ENCODE assay signal across 18 cellular contexts in the genomic region with DNA sequence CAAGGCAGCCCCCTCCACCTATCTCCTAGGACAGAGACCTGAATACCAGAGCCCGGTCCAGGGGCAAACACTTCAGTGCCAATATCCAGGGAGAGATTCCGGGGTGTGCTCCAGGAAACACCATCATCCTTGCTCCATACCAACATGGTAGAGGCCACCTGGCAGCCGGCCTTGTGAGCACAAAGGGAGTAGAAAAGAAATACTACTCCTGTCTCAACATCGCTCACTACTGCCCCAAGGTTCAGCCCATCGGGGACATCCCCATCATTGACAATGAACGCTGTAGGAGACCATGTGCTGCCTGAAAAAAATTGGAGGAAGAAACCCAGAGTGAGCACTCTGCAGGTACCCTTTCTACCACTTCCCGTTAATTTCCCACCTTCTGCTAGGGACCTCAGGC. TPM values are rescaled to one million over a fixed set of nuclear protein-coding genes. Genes with fewer than 3 reads are reported as not detected.
DNase-seq lines count a peak whose midpoint lies in the region; ATAC-seq, FAIRE-seq and TF ChIP-seq lines count a peak whose summit lies in the region.
"Had no signal": no experiment of that assay in that cellular context is flagged by ENCODE, and none has a peak within 500 bp of the region (broad histone marks: within the 10 kb centered on the region; RNA-seq: fewer than 3 reads in every experiment).

No MANE protein-coding gene starts in this region.

- no peak for DNase-seq in activated naive CD4-positive, alpha-beta T cell (lab: John Stamatoyannopoulos, UW)
- DNase-seq in activated CD8-positive, alpha-beta T cell treated with anti-CD3 and anti-CD28 coated beads, Interleukin-2, amount 10 ng/mL, durations not matched to agents 7 days and 5 days, result no peak
- DNase-seq in mesothelial cell of epicardium (ENCODE audit: low spot score in 2 of 2, unreplicated experiment in 2 of 2), result no peak
- DNase-seq in stimulated activated naive B cell treated with anti-CD40 and anti-IgM and Interleukin-4, amounts not matched to agents 10 μg/mL and 1 μg/mL and 100 μg/mL, for 72 hours, result no peak
- no peak for DNase-seq in activated gamma-delta T cell (lab: John Stamatoyannopoulos, UW)
- DNase-seq in RCC 7860 (ENCODE audit: low spot score), result no peak
- DNase-seq: DMS 273 treated with DMSO at 0.1 percent for 48 hours; erythroblast; mesendoderm; NCI-H748 treated with DMSO at 0.1 percent for 48 hours; stimulated activated naive CD8-positive, alpha-beta T cell treated with anti-CD3 and anti-CD28 coated beads, Interleukin-15, amount 100 ng/mL, for 72 hours had no signal

- CTCF ChIA-PET in activated CD8-positive, alpha-beta T cell treated with anti-CD3 and anti-CD28 coated beads, Interleukin-2, amount 10 ng/mL, durations not matched to agents 7 days and 5 days (lab: Charles Lee), result no interaction called here

- POLR2A ChIA-PET in activated CD8-positive, alpha-beta T cell treated with anti-CD3 and anti-CD28 coated beads, Interleukin-2, amount 10 ng/mL, durations not matched to agents 7 days and 5 days (lab: Charles Lee), result no interaction called here

- H3K4me3 Mint-ChIP-seq in activated naive CD4-positive, alpha-beta T cell treated with anti-CD3 and anti-CD28 coated beads, Interleukin-2, amount 50 U/mL, for 24 hours, result peak overlapping the region; percentile 97
- peak overlapping the region; percentile 89 for H3K4me3 Mint-ChIP-seq in activated CD8-positive, alpha-beta T cell treated with anti-CD3 and anti-CD28 coated beads, Interleukin-2, amount 10 ng/mL, durations not matched to agents 7 days and 5 days
- H3K4me3 Mint-ChIP-seq in mesothelial cell of epicardium, result peak overlapping the region; percentile 97
- peak overlapping the region; percentile 94 to 96 for H3K4me3 Mint-ChIP-seq in stimulated activated naive B cell treated with anti-CD40 and anti-IgM and Interleukin-4, amounts not matched to agents 10 μg/mL and 1 μg/mL and 100 μg/mL, for 72 hours

- H3K27me3 Mint-ChIP-seq in activated naive CD4-positive, alpha-beta T cell treated with anti-CD3 and anti-CD28 coated beads, Interleukin-2, amount 50 U/mL, for 24 hours, result no peaks in the 10 kb centered on the region
- no peaks in the 10 kb centered on the region for H3K27me3 Mint-ChIP-seq in activated CD8-positive, alpha-beta T cell treated with anti-CD3 and anti-CD28 coated beads, Interleukin-2, amount 10 ng/mL, durations not matched to agents 7 days and 5 days (ENCODE audit: low read depth)
- no peaks in the 10 kb centered on the region for H3K27me3 Mint-ChIP-seq in mesothelial cell of epicardium (ENCODE audit: low read depth)
- H3K27me3 Mint-ChIP-seq in stimulated activated naive B cell treated with anti-CD40 and anti-IgM and Interleukin-4, amounts not matched to agents 10 μg/mL and 1 μg/mL and 100 μg/mL, for 72 hours, result no peaks in the 10 kb centered on the region
- H3K27me3 Mint-ChIP-seq: stimulated activated naive CD8-positive, alpha-beta T cell treated with anti-CD3 and anti-CD28 coated beads, Interleukin-15, amount 100 ng/mL, for 72 hours had no signal

- peaks cover 2% of the 10 kb centered on the region for H3K36me3 Mint-ChIP-seq in activated naive CD4-positive, alpha-beta T cell treated with anti-CD3 and anti-CD28 coated beads, Interleukin-2, amount 50 U/mL, for 24 hours
- H3K36me3 Mint-ChIP-seq in activated CD8-positive, alpha-beta T cell treated with anti-CD3 and anti-CD28 coated beads, Interleukin-2, amount 10 ng/mL, durations not matched to agents 7 days and 5 days (ENCODE audit: low read depth), result peaks cover 11% of the 10 kb centered on the region
- H3K36me3 Mint-ChIP-seq in mesothelial cell of epicardium, result peaks cover 8% of the 10 kb centered on the region
- H3K36me3 Mint-ChIP-seq in stimulated activated naive B cell treated with anti-CD40 and anti-IgM and Interleukin-4, amounts not matched to agents 10 μg/mL and 1 μg/mL and 100 μg/mL, for 72 hours, result peaks cover 25 to 39% of the 10 kb centered on the region in 2 donors

- no peaks in the 10 kb centered on the region for H3K9me3 Mint-ChIP-seq in activated naive CD4-positive, alpha-beta T cell treated with anti-CD3 and anti-CD28 coated beads, Interleukin-2, amount 50 U/mL, for 24 hours
- no peaks in the 10 kb centered on the region for H3K9me3 Mint-ChIP-seq in activated CD8-positive, alpha-beta T cell treated with anti-CD3 and anti-CD28 coated beads, Interleukin-2, amount 10 ng/mL, durations not matched to agents 7 days and 5 days (ENCODE audit: insufficient read depth)
- no peaks in the 10 kb centered on the region for H3K9me3 Mint-ChIP-seq in mesothelial cell of epicardium
- no peaks in the 10 kb centered on the region for H3K9me3 Mint-ChIP-seq in stimulated activated naive B cell treated with anti-CD40 and anti-IgM and Interleukin-4, amounts not matched to agents 10 μg/mL and 1 μg/mL and 100 μg/mL, for 72 hours
- H3K9me3 Mint-ChIP-seq: stimulated activated naive CD8-positive, alpha-beta T cell treated with anti-CD3 and anti-CD28 coated beads, Interleukin-15, amount 100 ng/mL, for 72 hours had no signal

- TF ChIP-seq CTCF in mesothelial cell of epicardium (IDR thresholded peaks at IDR 0.05; ENCODE audit: unreplicated experiment), result no peak

- peaks cover 21% of the 10 kb centered on the region for H3K4me1 Mint-ChIP-seq in activated naive CD4-positive, alpha-beta T cell treated with anti-CD3 and anti-CD28 coated beads, Interleukin-2, amount 50 U/mL, for 24 hours
- H3K4me1 Mint-ChIP-seq in activated CD8-positive, alpha-beta T cell treated with anti-CD3 and anti-CD28 coated beads, Interleukin-2, amount 10 ng/mL, durations not matched to agents 7 days and 5 days (ENCODE audit: low read depth), result peaks cover 26% of the 10 kb centered on the region
- H3K4me1 Mint-ChIP-seq in mesothelial cell of epicardium, result peaks cover 20% of the 10 kb centered on the region
- H3K4me1 Mint-ChIP-seq in stimulated activated naive B cell treated with anti-CD40 and anti-IgM and Interleukin-4, amounts not matched to agents 10 μg/mL and 1 μg/mL and 100 μg/mL, for 72 hours, result peaks cover 20 to 42% of the 10 kb centered on the region in 2 donors

- peak overlapping the region; percentile 6 for H3K27ac Mint-ChIP-seq in activated naive CD4-positive, alpha-beta T cell treated with anti-CD3 and anti-CD28 coated beads, Interleukin-2, amount 50 U/mL, for 24 hours
- H3K27ac Mint-ChIP-seq in activated CD8-positive, alpha-beta T cell treated with anti-CD3 and anti-CD28 coated beads, Interleukin-2, amount 10 ng/mL, durations not matched to agents 7 days and 5 days, result no peak overlapping the region
- H3K27ac Mint-ChIP-seq in mesothelial cell of epicardium, result no peak overlapping the region
- H3K27ac Mint-ChIP-seq in stimulated activated naive B cell treated with anti-CD40 and anti-IgM and Interleukin-4, amounts not matched to agents 10 μg/mL and 1 μg/mL and 100 μg/mL, for 72 hours, result no peak overlapping the region

- ATAC-seq in activated CD8-positive, alpha-beta T cell treated with anti-CD3 and anti-CD28 coated beads, Interleukin-2, amount 10 ng/mL, durations not matched to agents 7 days and 5 days, result no peak
- ATAC-seq in stimulated activated naive B cell treated with anti-CD40 and anti-IgM and Interleukin-4, amounts not matched to agents 10 μg/mL and 1 μg/mL and 100 μg/mL, for 72 hours (replicated peaks), result no peak
- ATAC-seq in GM21367 (IDR thresholded peaks at IDR 0.05; ENCODE audit: unreplicated experiment), result no peak
- ATAC-seq: activated CD4-positive, CD25-positive, alpha-beta regulatory T cell treated with anti-CD3 and anti-CD28 coated beads, Interleukin-2, amount 50 U/mL, for 24 hours; pancreas; stimulated activated naive CD8-positive, alpha-beta T cell treated with anti-CD3 and anti-CD28 coated beads, Interleukin-15, amount 100 ng/mL, for 72 hours had no signal

- FAIRE-seq in RCC 7860 (lab: Jason Lieb, UNC), result no peak
- FAIRE-seq: colon, keratinocyte, pancreas had no signal

RNA-seq across cellular contexts. Expression of gene NEU1, which starts 1.5 kb away (rescaled TPM):
- 10 to 100 TPM; 16.5 to 17.8 TPM for total RNA-seq in activated CD8-positive, alpha-beta T cell treated with anti-CD3 and anti-CD28 coated beads, Interleukin-2, amount 10 ng/mL, durations not matched to agents 7 days and 5 days
- 23.2 to 24.7 TPM (median 24.4 TPM) in 3 replicates for total RNA-seq in mesothelial cell of epicardium

RNA-seq across cellular contexts. Expression of gene SLC44A4, which starts 17.6 kb away (rescaled TPM):
- under 1 TPM in 1 of 2 experiments, not detected in 1; 0.39 TPM for total RNA-seq in activated CD8-positive, alpha-beta T cell treated with anti-CD3 and anti-CD28 coated beads, Interleukin-2, amount 10 ng/mL, durations not matched to agents 7 days and 5 days
- 0.40 to 0.94 TPM (median 0.66 TPM) in 3 replicates for total RNA-seq in mesothelial cell of epicardium
- total RNA-seq: ascending aorta had no signal

RNA-seq across cellular contexts. Expression of gene HSPA1B, which starts 33.6 kb away (rescaled TPM):
- total RNA-seq in activated CD8-positive, alpha-beta T cell treated with anti-CD3 and anti-CD28 coated beads, Interleukin-2, amount 10 ng/mL, durations not matched to agents 7 days and 5 days, result 10 to 100 TPM; 84.6 to 87.1 TPM
- total RNA-seq in mesothelial cell of epicardium, result 105 to 109 TPM (median 108 TPM) in 3 replicates

RNA-seq across cellular contexts. Expression of gene EHMT2, which starts 36.3 kb away (rescaled TPM):
- total RNA-seq in activated CD8-positive, alpha-beta T cell treated with anti-CD3 and anti-CD28 coated beads, Interleukin-2, amount 10 ng/mL, durations not matched to agents 7 days and 5 days, result 10 to 100 TPM; 70.1 to 72.3 TPM
- 127 to 135 TPM (median 129 TPM) in 3 replicates for total RNA-seq in mesothelial cell of epicardium

RNA-seq across cellular contexts. Expression of gene ZBTB12, which starts 40.7 kb away (rescaled TPM):
- 1 to 10 TPM; 1.6 to 1.8 TPM for total RNA-seq in activated CD8-positive, alpha-beta T cell treated with anti-CD3 and anti-CD28 coated beads, Interleukin-2, amount 10 ng/mL, durations not matched to agents 7 days and 5 days
- 35.3 to 37.1 TPM (median 35.9 TPM) in 3 replicates for total RNA-seq in mesothelial cell of epicardium
